ENCODE assay signal across 19 cellular contexts in genomic region chr2:219513787-219514186, GRCh38. TPM values are rescaled to one million over a fixed set of nuclear protein-coding genes. Genes with fewer than 3 reads are reported as not detected.
DNase-seq lines count a peak whose midpoint lies in the region; ATAC-seq and TF ChIP-seq lines count a peak whose summit lies in the region.
"Had no signal": no experiment of that assay in that cellular context is flagged by ENCODE, and none has a peak within 500 bp of the region (broad histone marks: within the 10 kb centered on the region; RNA-seq: fewer than 3 reads in every experiment).

No MANE protein-coding gene starts in this region.

- peak overlapping the region; percentile 59 for H3K9ac ChIP-seq in neural cell (ENCODE audit: low read length)
- no peak overlapping the region for H3K9ac ChIP-seq in GM23248

- no peak for TF ChIP-seq EP300 in neural cell (conservative IDR thresholded peaks at IDR 0.05; ENCODE audit: poor library complexity, severe bottlenecking)

- peaks cover 77% of the 10 kb centered on the region for H3K27me3 Mint-ChIP-seq in GM23338 (ENCODE audit: insufficient read depth, low read depth, poor library complexity)

- peak overlapping the region; percentile 49 for H3K4me3 Mint-ChIP-seq in GM23338
- H3K4me3 Mint-ChIP-seq: activated CD8-positive, alpha-beta memory T cell treated with anti-CD3 and anti-CD28 coated beads, Interleukin-2, amount 10 ng/mL, durations not matched to agents 7 days and 5 days; activated naive CD4-positive, alpha-beta T cell treated with anti-CD3 and anti-CD28 coated beads, Interleukin-2, amount 10 ng/mL, durations not matched to agents 7 days and 5 days had no signal

- H3K36me3 ChIP-seq in GM23338 (ENCODE audit: insufficient read depth) (no peaks in the 10 kb centered on the region), neural cell (ENCODE audit: insufficient read depth, low read length) (no peaks in the 10 kb centered on the region), GM23248 (ENCODE audit: low read depth) (no peaks in the 10 kb centered on the region)
- no peaks in the 10 kb centered on the region for H3K36me3 ChIP-seq in effector memory CD4-positive, alpha-beta T cell (ENCODE audit: control insufficient read depth, insufficient read depth, low read length)
- H3K36me3 ChIP-seq: brain microvascular endothelial cell had no signal

- H3K4me1 Mint-ChIP-seq in GM23338 = peaks cover 76% of the 10 kb centered on the region

- H3F3A ChIP-seq in GM23338 (replicated peaks; ENCODE audit: low read depth) (0 out of 2 replicates have a peak, but pooled peaks cover 4% of the 10 kb centered on the region), neural cell (ENCODE audit: insufficient read depth, low read length, poor library complexity, severe bottlenecking) (no peaks in the 10 kb centered on the region), GM23248 (ENCODE audit: insufficient read depth) (no peaks in the 10 kb centered on the region)

- in situ Hi-C loops in GM13977 (cut with MboI; ENCODE audit: low pct_unique_long_range_greater_than_20kb, low sequenced_read_pairs, unreplicated experiment) (no loop called here), GM23248 (cut with MboI) (no loop called here)

- 14 to 26% methylated on average over 4 of the region's 4 CpGs for WGBS in GM23248 (ENCODE audit: low coverage in 1 of 2, low lambda C conversion rate in 2 of 2, missing lambda C conversion rate in 2 of 2), 2 experiments

- DNase-seq in GM23338 (ENCODE audit: low spot score) (no peak), NCI-H524 (lab: John Stamatoyannopoulos, UW) (peak; percentile 59 to 68), coronary artery (ENCODE audit: low spot score) (no peak), GM13977 (ENCODE audit: low spot score) (no peak), GM23248 (no peak)
- DNase-seq in effector memory CD4-positive, alpha-beta T cell = no peak
- DNase-seq: activated CD8-positive, alpha-beta memory T cell treated with anti-CD3 and anti-CD28 coated beads, Interleukin-2, amount 10 ng/mL, durations not matched to agents 7 days and 5 days; activated naive CD4-positive, alpha-beta T cell treated with anti-CD3 and anti-CD28 coated beads, Interleukin-2, amount 10 ng/mL, durations not matched to agents 7 days and 5 days; brain microvascular endothelial cell; effector CD4-positive, alpha-beta T cell; GOT3; MM.1S; naive B cell; NCI-H2029 treated with DMSO at 0.1 percent for 48 hours; NCI-H774; RPMI8226; T-cell had no signal

- no peak for TF ChIP-seq RAD21 in neural cell (conservative IDR thresholded peaks at IDR 0.05)

- H4K20me1 ChIP-seq in GM23338 (replicated peaks; ENCODE audit: insufficient read depth) = no peaks in the 10 kb centered on the region
- no peaks in the 10 kb centered on the region for H4K20me1 ChIP-seq in neural cell (ENCODE audit: insufficient read depth)
- H4K20me1 ChIP-seq in GM23248 (ENCODE audit: insufficient read depth) = no peaks in the 10 kb centered on the region

- no peaks in the 10 kb centered on the region for H3K9me3 Mint-ChIP-seq in GM23338
- H3K9me3 Mint-ChIP-seq: activated naive CD4-positive, alpha-beta T cell treated with anti-CD3 and anti-CD28 coated beads, Interleukin-2, amount 10 ng/mL, durations not matched to agents 7 days and 5 days; T-cell had no signal

- H2AFZ ChIP-seq in GM23338 = no peak overlapping the region
- H2AFZ ChIP-seq in neural cell (ENCODE audit: low read depth, low read length) = no peak overlapping the region
- H2AFZ ChIP-seq in GM23248 = no peak overlapping the region

- peak overlapping the region; percentile 73 for H3K4me2 ChIP-seq in GM23338
- peak overlapping the region; percentile 73 for H3K4me2 ChIP-seq in neural cell (ENCODE audit: low read length)
- no peak overlapping the region for H3K4me2 ChIP-seq in GM23248 (ENCODE audit: unreplicated experiment)

- H3K79me2 ChIP-seq in GM23338 (replicated peaks; ENCODE audit: insufficient read depth) = no peaks in the 10 kb centered on the region
- H3K79me2 ChIP-seq in neural cell (replicated peaks; ENCODE audit: insufficient read depth, low read length) = no peaks in the 10 kb centered on the region
- H3K79me2 ChIP-seq in GM23248 (ENCODE audit: insufficient read depth) = no peaks in the 10 kb centered on the region

- H3K27me3 ChIP-seq in GM23338 (ENCODE audit: insufficient read depth) (peaks cover 79% of the 10 kb centered on the region), neural cell (ENCODE audit: insufficient read depth, low read depth, low read length) (no peaks in the 10 kb centered on the region), GM23248 (replicated peaks; ENCODE audit: insufficient read depth) (peaks cover 17% of the 10 kb centered on the region)
- peaks cover 30% of the 10 kb centered on the region for H3K27me3 ChIP-seq in effector memory CD4-positive, alpha-beta T cell (replicated peaks; ENCODE audit: control insufficient read depth, insufficient read depth, low read length, poor library complexity, severe bottlenecking)

- no peak for ATAC-seq in GM23338
- ATAC-seq: activated CD8-positive, alpha-beta memory T cell treated with anti-CD3 and anti-CD28 coated beads, Interleukin-2, amount 10 ng/mL, durations not matched to agents 7 days and 5 days had no signal

- no peak for TF ChIP-seq CTCF in GM23338 (conservative IDR thresholded peaks at IDR 0.05; ENCODE audit: low read depth in 2 of 2)
- no peak for TF ChIP-seq CTCF in coronary artery (IDR thresholded peaks at IDR 0.05)
- TF ChIP-seq CTCF in neural cell (IDR thresholded peaks at IDR 0.05; ENCODE audit: poor library complexity, severe bottlenecking) = no peak
- TF ChIP-seq CTCF in GM13977 (IDR thresholded peaks at IDR 0.05; ENCODE audit: extremely low read depth, insufficient read depth, missing control alignments) = no peak

- H3K27ac ChIP-seq in GM23338 (ENCODE audit: low read depth) (no peak overlapping the region), coronary artery (no peak overlapping the region), neural cell (ENCODE audit: low read length) (peak overlapping the region; percentile 12), GM23248 (no peak overlapping the region)
- no peak overlapping the region for H3K27ac ChIP-seq in effector memory CD4-positive, alpha-beta T cell (ENCODE audit: insufficient read depth, low read length, poor library complexity, severe bottlenecking)
- H3K27ac ChIP-seq: brain microvascular endothelial cell had no signal

- H3K9me2 ChIP-seq in GM23338 (ENCODE audit: insufficient read depth) = no peaks in the 10 kb centered on the region
- no peaks in the 10 kb centered on the region for H3K9me2 ChIP-seq in neural cell (ENCODE audit: insufficient read depth, low read length)
- no peaks in the 10 kb centered on the region for H3K9me2 ChIP-seq in GM23248 (ENCODE audit: insufficient read depth)

- H3K4me1 ChIP-seq in GM23338 (ENCODE audit: insufficient read depth) (peaks cover 44% of the 10 kb centered on the region), GM23248 (ENCODE audit: insufficient read depth) (peaks cover 13% of the 10 kb centered on the region)
- peaks cover 12% of the 10 kb centered on the region for H3K4me1 ChIP-seq in effector memory CD4-positive, alpha-beta T cell (ENCODE audit: control insufficient read depth, insufficient read depth, low read length, poor library complexity, severe bottlenecking)

- H3K27ac Mint-ChIP-seq in GM23338 = no peak overlapping the region
- H3K27ac Mint-ChIP-seq: activated CD8-positive, alpha-beta memory T cell treated with anti-CD3 and anti-CD28 coated beads, Interleukin-2, amount 10 ng/mL, durations not matched to agents 7 days and 5 days; activated naive CD4-positive, alpha-beta T cell treated with anti-CD3 and anti-CD28 coated beads, Interleukin-2, amount 10 ng/mL, durations not matched to agents 7 days and 5 days; naive B cell; T-cell had no signal

- H3K9me3 ChIP-seq in neural cell (ENCODE audit: low read length) (no peaks in the 10 kb centered on the region), GM23248 (ENCODE audit: low read depth) (no peaks in the 10 kb centered on the region)
- no peaks in the 10 kb centered on the region for H3K9me3 ChIP-seq in effector memory CD4-positive, alpha-beta T cell (ENCODE audit: control insufficient read depth, low read length)

- peak overlapping the region; percentile 43 for H3K4me3 ChIP-seq in GM23338
- peak overlapping the region; percentile 43 for H3K4me3 ChIP-seq in coronary artery
- peak overlapping the region; percentile 59 for H3K4me3 ChIP-seq in neural cell (ENCODE audit: low read length)
- no peak overlapping the region for H3K4me3 ChIP-seq in effector memory CD4-positive, alpha-beta T cell (ENCODE audit: insufficient read depth, low read depth, low read length, poor library complexity, severe bottlenecking)
- no peak overlapping the region for H3K4me3 ChIP-seq in GM23248

- H3K36me3 Mint-ChIP-seq in GM23338 (ENCODE audit: low read depth) = no peaks in the 10 kb centered on the region
- H3K36me3 Mint-ChIP-seq: activated CD8-positive, alpha-beta memory T cell treated with anti-CD3 and anti-CD28 coated beads, Interleukin-2, amount 10 ng/mL, durations not matched to agents 7 days and 5 days; activated naive CD4-positive, alpha-beta T cell treated with anti-CD3 and anti-CD28 coated beads, Interleukin-2, amount 10 ng/mL, durations not matched to agents 7 days and 5 days; T-cell had no signal

RNA-seq across cellular contexts. Expression of gene ASIC4, which starts 0.5 kb away (rescaled TPM):
- total RNA-seq in GM23338 (2014; rRNA removed; shearing (Covaris generic)) = 3.6 TPM in 1 of 2 replicates, not detected in the other
- 0.13 and 0.40 TPM in 2 replicates for polyA plus RNA-seq in GM23338 (2016; fragmentation: Nextera tagmentation; extraction: Ambion mirVana)
- polyA plus RNA-seq in neural cell = 2.7 and 8.9 TPM in 2 replicates
- 1.9 and 2.9 TPM in 2 replicates for polyA minus RNA-seq in neural cell
- total RNA-seq in GM23248 (2014; rRNA removed; shearing (Covaris generic)) = 0.13 and 0.43 TPM in 2 replicates
- polyA plus RNA-seq in GM23248 (2016; fragmentation: Nextera tagmentation; extraction: Ambion mirVana) = not detected in 2 replicates
- total RNA-seq: HT1080 had no signal

RNA-seq across cellular contexts. Expression of gene GMPPA, which starts 15.1 kb away (rescaled TPM):
- 33.8 and 37.3 TPM in 2 replicates for total RNA-seq in GM23338 (2014; rRNA removed; shearing (Covaris generic))
- polyA plus RNA-seq in GM23338 (2016; fragmentation: Nextera tagmentation; extraction: Ambion mirVana) (25.2 and 27.0 TPM in 2 replicates), neural cell (16.9 and 20.4 TPM in 2 replicates), GM23248 (2016; fragmentation: Nextera tagmentation; extraction: Ambion mirVana) (64.4 and 65.6 TPM in 2 replicates)
- 9.4 and 14.9 TPM in 2 replicates for polyA minus RNA-seq in neural cell
- 60.6 and 72.2 TPM in 2 replicates for total RNA-seq in GM23248 (2014; rRNA removed; shearing (Covaris generic))

RNA-seq across cellular contexts. Expression of gene CHPF, which starts 29.8 kb away (rescaled TPM):
- 232 and 252 TPM in 2 replicates for total RNA-seq in GM23338 (2014; rRNA removed; shearing (Covaris generic))
- 34.4 and 36.5 TPM in 2 replicates for polyA plus RNA-seq in GM23338 (2016; fragmentation: Nextera tagmentation; extraction: Ambion mirVana)
- polyA plus RNA-seq in neural cell = 24.3 and 28.6 TPM in 2 replicates
- 35.1 and 42.4 TPM in 2 replicates for polyA minus RNA-seq in neural cell
- 526 and 533 TPM in 2 replicates for total RNA-seq in GM23248 (2014; rRNA removed; shearing (Covaris generic))
- 174 and 179 TPM in 2 replicates for polyA plus RNA-seq in GM23248 (2016; fragmentation: Nextera tagmentation; extraction: Ambion mirVana)

RNA-seq across cellular contexts. Expression of gene TMEM198, which starts 30.0 kb away (rescaled TPM):
- 13.7 and 25.6 TPM in 2 replicates for total RNA-seq in GM23338 (2014; rRNA removed; shearing (Covaris generic))
- polyA plus RNA-seq in GM23338 (2016; fragmentation: Nextera tagmentation; extraction: Ambion mirVana) (5.6 TPM in 2 replicates), neural cell (39.3 and 44.0 TPM in 2 replicates), GM23248 (2016; fragmentation: Nextera tagmentation; extraction: Ambion mirVana) (1.7 and 2.2 TPM in 2 replicates)
- 39.7 and 50.9 TPM in 2 replicates for polyA minus RNA-seq in neural cell
- total RNA-seq in GM23248 (2014; rRNA removed; shearing (Covaris generic)) = 5.8 and 6.2 TPM in 2 replicates

RNA-seq across cellular contexts. Expression of gene OBSL1, which starts 57.6 kb away (rescaled TPM):
- 164 and 207 TPM in 2 replicates for total RNA-seq in GM23338 (2014; rRNA removed; shearing (Covaris generic))
- 94.9 and 102 TPM in 2 replicates for polyA plus RNA-seq in GM23338 (2016; fragmentation: Nextera tagmentation; extraction: Ambion mirVana)
- 59.7 and 75.2 TPM in 2 replicates for polyA plus RNA-seq in neural cell
- 44.8 and 45.3 TPM in 2 replicates for polyA minus RNA-seq in neural cell
- total RNA-seq in GM23248 (2014; rRNA removed; shearing (Covaris generic)) = 68.7 and 84.9 TPM in 2 replicates
- polyA plus RNA-seq in GM23248 (2016; fragmentation: Nextera tagmentation; extraction: Ambion mirVana) = 12.8 and 13.8 TPM in 2 replicates

Comparison
In these comparisons a context has a peak if more than half of its experiments do, and no peak if none do; other contexts are left out.
1. DNase-seq: peak in NCI-H524 (2 of 2); none in GM23338 (single experiment), coronary artery (single experiment), GM13977 (single experiment), effector memory CD4-positive, alpha-beta T cell (0 of 3) and GM23248 (single experiment).
2. H3K4me3 ChIP-seq: peak in GM23338 (single experiment), coronary artery (single experiment) and neural cell (single experiment); none in effector memory CD4-positive, alpha-beta T cell (single experiment) and GM23248 (single experiment).